ENCODE assay signal across 15 cellular contexts in genomic region chr12:83573676-83574075, GRCh38.
DNase-seq lines count a peak whose midpoint lies in the region; ATAC-seq, FAIRE-seq and TF ChIP-seq lines count a peak whose summit lies in the region.
"Had no signal": no experiment of that assay in that cellular context is flagged by ENCODE, and none has a peak within 500 bp of the region (broad histone marks: within the 10 kb centered on the region; RNA-seq: fewer than 3 reads in every experiment).

No MANE protein-coding gene starts in this region.

- H3K4me3 ChIP-seq in BJ (ENCODE audit: low read depth, low read length) (no peak overlapping the region), body of pancreas (no peak overlapping the region), HepG2 (replicated peaks in 1 of 3; ENCODE audit: insufficient read depth in 1 of 3, low read depth in 2 of 3, low read length in 3 of 3) (no peak overlapping the region)
- H3K4me3 ChIP-seq: GM12878 had no signal

- TF ChIP-seq POLR2A in body of pancreas (IDR thresholded peaks at IDR 0.05) = no peak
- no peak for TF ChIP-seq POLR2A in HepG2 (IDR thresholded peaks at IDR 0.05; ENCODE audit: insufficient read depth in 1 of 2, low read depth in 2 of 2, low read length in 2 of 2)

- H3K9me3 ChIP-seq in body of pancreas (no peaks in the 10 kb centered on the region), HepG2 (ENCODE audit: low read length) (peaks cover 78% of the 10 kb centered on the region)

- no peak overlapping the region for H2AFZ ChIP-seq in HepG2 (ENCODE audit: low read length)

- no TSS peak for BruUV-seq in HepG2 (replicated peaks; lab: Mats Ljungman, UMichigan)

- no peak for TF ChIP-seq EP300 in HepG2 (IDR thresholded peaks at IDR 0.05; ENCODE audit: low read depth in 2 of 2, low read length in 2 of 2)
- TF ChIP-seq EP300 in HepG2 (CRISPR knock-in tag; IDR thresholded peaks at IDR 0.05; ENCODE audit: borderline replicate concordance) = no peak

- peak; percentile 75 for ATAC-seq in body of pancreas
- no peak for ATAC-seq in HepG2
- ATAC-seq: activated CD4-positive, alpha-beta T cell treated with anti-CD3 and anti-CD28 coated beads for 36 hours; GM12878; Panc1 had no signal

- POLR2A ChIA-PET in BJ (lab: Charles Lee) = no interaction called here
- POLR2A ChIA-PET in HepG2 (lab: Yijun Ruan, JAX) = no interaction called here

- TF ChIP-seq CTCF in BJ (IDR thresholded peaks at IDR 0.05; ENCODE audit: insufficient read depth, low read depth, low read length) = no peak
- TF ChIP-seq CTCF in body of pancreas (IDR thresholded peaks at IDR 0.05) = no peak
- no peak for TF ChIP-seq CTCF in HepG2 (CRISPR knock-in tag; IDR thresholded peaks at IDR 0.05)

- H3K36me3 ChIP-seq in BJ (ENCODE audit: control insufficient read depth, insufficient read depth, low read length) (no peaks in the 10 kb centered on the region), body of pancreas (replicated peaks in 1 of 2; ENCODE audit: insufficient read depth in 1 of 2, low read depth in 2 of 2) (no peaks in the 10 kb centered on the region), HepG2 (replicated peaks in 1 of 2; ENCODE audit: control insufficient read depth in 1 of 2, insufficient read depth in 2 of 2, low read length in 2 of 2) (no peaks in the 10 kb centered on the region)

- H3K79me2 ChIP-seq in HepG2 (ENCODE audit: insufficient read depth, low read length) = no peaks in the 10 kb centered on the region

- WGBS in body of pancreas, 2 donors = 39 to 40% methylated on average over 4 of the region's 4 CpGs
- WGBS in HepG2 (ENCODE audit: low lambda C conversion rate) = 3% methylated on average over 4 of the region's 4 CpGs

- no peak overlapping the region for H3K27ac ChIP-seq in body of pancreas
- no peak overlapping the region for H3K27ac ChIP-seq in HepG2 (ENCODE audit: extremely low read length, insufficient read depth, low read length)

- H3K9ac ChIP-seq in HepG2 (ENCODE audit: insufficient read depth, low read depth, low read length) = no peak overlapping the region

- in situ Hi-C loops in HepG2 (cut with HindIII; ENCODE audit: extremely low pct_ligation_motif_present, low pct_unique_long_range_greater_than_20kb) = no loop called here

- no peak overlapping the region for H3K4me2 ChIP-seq in HepG2 (ENCODE audit: low read depth, low read length)

- intact Hi-C loops in body of pancreas (cut with DNase I) (no loop called here), HepG2 (cut with micrococcal nuclease; ENCODE audit: unreplicated experiment) (no loop called here)

- no peak for TF ChIP-seq RAD21 in HepG2 (CRISPR knock-in tag; IDR thresholded peaks at IDR 0.05)

- no peak for FAIRE-seq in HepG2 (lab: Jason Lieb, UNC)
- FAIRE-seq: GM12878 had no signal

- DNase-seq in BJ (ENCODE audit: low read depth) (peak; percentile 4), M059J (ENCODE audit: low read depth) (peak; percentile 0), body of pancreas (peak; percentile 10 to 45 (median 22)), HepG2 (ENCODE audit: low spot score) (no peak), dermis blood vessel endothelial cell (no peak), NCI-H82 (lab: John Stamatoyannopoulos, UW) (no peak), NOMO-1 treated with dmso at 0.1 percent for 144 hours (lab: John Stamatoyannopoulos, UW; ENCODE audit: unreplicated experiment) (no peak), OCI-M2 (lab: John Stamatoyannopoulos, UW; ENCODE audit: unreplicated experiment) (no peak)
- DNase-seq: activated CD4-positive, alpha-beta T cell treated with anti-CD3 and anti-CD28 coated beads for 36 hours; activated effector memory CD4-positive, alpha-beta T cell treated with Interleukin-2 at 50 U/mL for 16 hours; CD8-positive, alpha-beta memory T cell; NCI-H1694; stimulated activated naive CD4-positive, alpha-beta T cell treated with Interleukin-2 at 50 U/mL for 16 hours had no signal

- H3K27me3 ChIP-seq in BJ (ENCODE audit: control insufficient read depth, insufficient read depth, low read length) (no peaks in the 10 kb centered on the region), body of pancreas (no peaks in the 10 kb centered on the region), HepG2 (ENCODE audit: control insufficient read depth in 1 of 2, insufficient read depth in 2 of 2, low read length in 2 of 2) (no peaks in the 10 kb centered on the region)

- CTCF ChIA-PET in BJ (lab: Yijun Ruan, JAX) (no interaction called here), HepG2 (lab: Yijun Ruan, JAX; ENCODE audit: low intra/inter-chr PET ratio, low total read pairs) (no interaction called here)

- H3K4me1 ChIP-seq in body of pancreas (no peaks in the 10 kb centered on the region), HepG2 (ENCODE audit: insufficient read depth, low read length) (no peaks in the 10 kb centered on the region)

- no peaks in the 10 kb centered on the region for H4K20me1 ChIP-seq in HepG2 (ENCODE audit: insufficient read depth, low read length)

TF ChIP-seq in HepG2, 621 proteins besides CTCF, POLR2A, EP300 and RAD21:
- TF ChIP-seq SOX5 (CRISPR knock-in tag; IDR thresholded peaks at IDR 0.05; ENCODE audit: borderline replicate concordance) (no peak), BHLHE40 (IDR thresholded peaks at IDR 0.05; ENCODE audit: low read length) (peak; percentile 77)

Comparison
In these comparisons a context has a peak if more than half of its experiments do, and no peak if none do; other contexts are left out.
1. DNase-seq: peak in BJ (single experiment), M059J (single experiment) and body of pancreas (4 of 4); none in HepG2 (single experiment), dermis blood vessel endothelial cell (single experiment), NCI-H82 (single experiment), NOMO-1 treated with dmso at 0.1 percent for 144 hours (single experiment) and OCI-M2 (single experiment).